17 cellular contexts compared by ENCODE assay signal in genomic region chr9:2107906-2108451, GRCh38.
"Had no signal": no experiment of that assay in that cellular context is flagged by ENCODE, and none has a peak within 500 bp of the region (broad histone marks: within the 10 kb centered on the region; RNA-seq: fewer than 3 reads in every experiment).

No MANE protein-coding gene starts in this region.

- H3K9me3 ChIP-seq: esophagus muscularis mucosa, left ventricle myocardium inferior, upper lobe of left lung had no signal

- H3K27ac ChIP-seq: esophagus muscularis mucosa, left ventricle myocardium inferior, upper lobe of left lung had no signal

- H3K27ac Mint-ChIP-seq: activated CD4-positive, alpha-beta T cell treated with anti-CD3 and anti-CD28 coated beads for 36 hours; activated CD8-positive, alpha-beta T cell treated with anti-CD3 and anti-CD28 coated beads for 36 hours; activated naive CD8-positive, alpha-beta T cell treated with anti-CD3 and anti-CD28 coated beads, Interleukin-2, amount 50 U/mL, for 24 hours; activated T-helper 1 cell treated with anti-CD3 and anti-CD28 coated beads, Interleukin-12 subunit alpha, Interleukin-12 subunit beta, Interleukin-2, Interleukin-4 antibody, amounts not matched to agents 30 ng/mL and 10 ng/mL and 1 ng/mL, durations not matched to agents 14 hours and 24 hours and 36 hours; natural killer cell; T-helper 1 cell treated with Interleukin-12 subunit alpha and Interleukin-12 subunit beta and Interleukin-4 antibody, amounts not matched to agents 30 μg/mL and 1 μg/mL, for 36 hours had no signal

- FAIRE-seq: astrocyte, kidney had no signal

- H3K27me3 ChIP-seq: esophagus muscularis mucosa, upper lobe of left lung had no signal

- DNase-seq: activated CD4-positive, alpha-beta T cell treated with anti-CD3 and anti-CD28 coated beads for 36 hours; activated CD8-positive, alpha-beta T cell treated with anti-CD3 and anti-CD28 coated beads for 36 hours; activated naive CD4-positive, alpha-beta T cell; activated naive CD8-positive, alpha-beta T cell treated with anti-CD3 and anti-CD28 coated beads, Interleukin-2, amount 50 U/mL, for 24 hours; hypothalamus; kidney; left ventricle myocardium inferior; mesenchymal stem cell; natural killer cell; SIG-M5; stimulated activated CD4-positive, alpha-beta T cell treated with anti-CD3 and anti-CD28 coated beads, Interleukin-2, amount 100 ng/mL, for 48 hours; stimulated activated naive CD4-positive, alpha-beta T cell treated with Interleukin-2 at 50 U/mL for 16 hours; upper lobe of left lung had no signal

- H3K4me1 Mint-ChIP-seq: natural killer cell had no signal

- H3K4me1 ChIP-seq: esophagus muscularis mucosa, left ventricle myocardium inferior had no signal

- H3K4me3 ChIP-seq: esophagus muscularis mucosa, left ventricle myocardium inferior, upper lobe of left lung had no signal

- H3K4me3 Mint-ChIP-seq: activated CD4-positive, alpha-beta T cell treated with anti-CD3 and anti-CD28 coated beads for 36 hours; activated CD8-positive, alpha-beta T cell treated with anti-CD3 and anti-CD28 coated beads for 36 hours; activated naive CD8-positive, alpha-beta T cell treated with anti-CD3 and anti-CD28 coated beads, Interleukin-2, amount 50 U/mL, for 24 hours; activated T-helper 1 cell treated with anti-CD3 and anti-CD28 coated beads, Interleukin-12 subunit alpha, Interleukin-12 subunit beta, Interleukin-2, Interleukin-4 antibody, amounts not matched to agents 30 ng/mL and 10 ng/mL and 1 ng/mL, durations not matched to agents 14 hours and 24 hours and 36 hours; natural killer cell; T-helper 1 cell treated with Interleukin-12 subunit alpha and Interleukin-12 subunit beta and Interleukin-4 antibody, amounts not matched to agents 30 μg/mL and 1 μg/mL, for 36 hours had no signal

- H3K9me3 Mint-ChIP-seq: activated CD8-positive, alpha-beta T cell treated with anti-CD3 and anti-CD28 coated beads for 36 hours; activated naive CD8-positive, alpha-beta T cell treated with anti-CD3 and anti-CD28 coated beads, Interleukin-2, amount 50 U/mL, for 24 hours; activated T-helper 1 cell treated with anti-CD3 and anti-CD28 coated beads, Interleukin-12 subunit alpha, Interleukin-12 subunit beta, Interleukin-2, Interleukin-4 antibody, amounts not matched to agents 30 ng/mL and 10 ng/mL and 1 ng/mL, durations not matched to agents 14 hours and 24 hours and 36 hours; natural killer cell; T-helper 1 cell treated with Interleukin-12 subunit alpha and Interleukin-12 subunit beta and Interleukin-4 antibody, amounts not matched to agents 30 μg/mL and 1 μg/mL, for 36 hours had no signal

- H3K27me3 Mint-ChIP-seq: activated CD4-positive, alpha-beta T cell treated with anti-CD3 and anti-CD28 coated beads for 36 hours; activated CD8-positive, alpha-beta T cell treated with anti-CD3 and anti-CD28 coated beads for 36 hours; activated naive CD8-positive, alpha-beta T cell treated with anti-CD3 and anti-CD28 coated beads, Interleukin-2, amount 50 U/mL, for 24 hours had no signal
